In genomic region chr3:35758358-35758757, GRCh38 we compare ENCODE assay signal across 16 cellular contexts.
"Had no signal": no experiment of that assay in that cellular context is flagged by ENCODE, and none has a peak within 500 bp of the region (broad histone marks: within the 10 kb centered on the region; RNA-seq: fewer than 3 reads in every experiment).

No MANE protein-coding gene starts in this region.

- H3K9me3 ChIP-seq: breast epithelium, esophagus squamous epithelium, left lung, spleen, transverse colon had no signal

- H3K36me3 Mint-ChIP-seq: activated naive CD8-positive, alpha-beta T cell; stimulated activated memory B cell treated with anti-CD40 and anti-IgM and Interleukin-4, amounts not matched to agents 10 μg/mL and 1 μg/mL and 100 μg/mL, for 72 hours had no signal

- H3K36me3 ChIP-seq: breast epithelium, esophagus squamous epithelium, left lung, spleen, transverse colon had no signal

- H3K27ac ChIP-seq: breast epithelium, esophagus squamous epithelium, left lung, spleen, transverse colon had no signal

- H3K4me3 ChIP-seq: breast epithelium, esophagus squamous epithelium, left lung, spleen, transverse colon had no signal

- DNase-seq: activated CD4-positive, alpha-beta T cell treated with anti-CD3 and anti-CD28 coated beads, Interleukin-2, amount 50 U/mL, for 48 hours; activated CD4-positive, CD25-positive, alpha-beta regulatory T cell treated with anti-CD3 and anti-CD28 coated beads, Interleukin-2, amount 50 U/mL, for 72 hours; activated gamma-delta T cell; activated T-cell treated with anti-CD3 and anti-CD28 coated beads, Interleukin-2, amount 50 U/mL, for 48 hours; esophagus squamous epithelium; foreskin fibroblast; left lung; spleen; stimulated activated CD4-positive, alpha-beta T cell treated with anti-CD3 and anti-CD28 coated beads, Interleukin-1b, Interleukin-23, amount 100 ng/mL, for 48 hours; T-helper 2 cell; transverse colon had no signal

- H3K27ac Mint-ChIP-seq: activated naive CD8-positive, alpha-beta T cell; progenitor cell of endocrine pancreas; stimulated activated memory B cell treated with anti-CD40 and anti-IgM and Interleukin-4, amounts not matched to agents 10 μg/mL and 1 μg/mL and 100 μg/mL, for 72 hours had no signal

- H3K4me1 ChIP-seq: breast epithelium, esophagus squamous epithelium, left lung, spleen, transverse colon had no signal

- H3K27me3 ChIP-seq: breast epithelium, esophagus squamous epithelium, left lung, spleen, transverse colon had no signal

- H3K4me1 Mint-ChIP-seq: stimulated activated memory B cell treated with anti-CD40 and anti-IgM and Interleukin-4, amounts not matched to agents 10 μg/mL and 1 μg/mL and 100 μg/mL, for 72 hours had no signal

- ATAC-seq: left lung; sciatic nerve; stimulated activated memory B cell treated with anti-CD40 and anti-IgM and Interleukin-4, amounts not matched to agents 10 μg/mL and 1 μg/mL and 100 μg/mL, for 72 hours had no signal

- H3K9me3 Mint-ChIP-seq: stimulated activated memory B cell treated with anti-CD40 and anti-IgM and Interleukin-4, amounts not matched to agents 10 μg/mL and 1 μg/mL and 100 μg/mL, for 72 hours had no signal

- H3K27me3 Mint-ChIP-seq: activated naive CD8-positive, alpha-beta T cell; stimulated activated memory B cell treated with anti-CD40 and anti-IgM and Interleukin-4, amounts not matched to agents 10 μg/mL and 1 μg/mL and 100 μg/mL, for 72 hours had no signal

- H3K4me3 Mint-ChIP-seq: activated naive CD8-positive, alpha-beta T cell; stimulated activated memory B cell treated with anti-CD40 and anti-IgM and Interleukin-4, amounts not matched to agents 10 μg/mL and 1 μg/mL and 100 μg/mL, for 72 hours had no signal
